In the genomic region with DNA sequence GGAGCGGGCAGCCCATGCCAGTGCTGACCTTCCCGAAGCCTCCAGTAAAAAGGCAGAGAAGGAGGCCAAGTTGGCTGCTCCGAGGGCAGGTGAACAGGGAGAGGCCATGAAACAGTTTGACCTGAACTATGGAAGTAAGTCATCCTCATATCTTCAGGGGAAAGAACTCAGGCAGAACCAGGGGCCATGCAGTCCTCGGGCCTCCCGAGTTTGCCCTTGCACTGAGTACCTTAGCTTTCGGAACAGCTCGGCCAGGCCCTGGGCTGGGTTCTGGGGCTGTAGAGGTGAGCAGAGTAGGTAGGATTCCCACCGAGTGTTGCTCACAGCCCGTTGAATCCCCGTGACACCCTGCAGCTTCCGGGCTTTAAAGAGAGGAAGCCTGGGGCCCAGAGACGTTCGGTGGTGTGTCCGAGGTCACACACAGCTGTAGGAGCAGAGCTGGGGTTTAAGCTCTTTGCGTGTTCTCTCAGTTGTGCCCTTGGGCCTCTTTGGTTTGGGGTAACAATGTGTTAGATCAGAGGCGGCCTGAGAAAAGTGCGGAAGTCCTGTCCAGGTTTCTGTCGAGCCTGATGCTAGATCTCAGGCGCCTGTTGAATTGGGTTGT, we compare ENCODE assay signal across 14 cellular contexts. TPM values are rescaled to one million over a fixed set of nuclear protein-coding genes. Genes with fewer than 3 reads are reported as not detected.
A peak's percentile ranks its signal among the peaks of the same experiment; 100 is the strongest.
DNase-seq lines count a peak whose midpoint lies in the region; ATAC-seq and TF ChIP-seq lines count a peak whose summit lies in the region.
"Had no signal": no experiment of that assay in that cellular context is flagged by ENCODE, and none has a peak within 500 bp of the region (broad histone marks: within the 10 kb centered on the region; RNA-seq: fewer than 3 reads in every experiment).

No MANE protein-coding gene starts in this region.

- peaks cover 59% of the 10 kb centered on the region for H3K36me3 Mint-ChIP-seq in endothelial cell (ENCODE audit: low read depth, unreplicated experiment)
- peaks cover 42 to 63% of the 10 kb centered on the region in 2 donors for H3K36me3 Mint-ChIP-seq in stimulated activated naive B cell treated with anti-CD40 and anti-IgM and Interleukin-4, amounts not matched to agents 10 μg/mL and 1 μg/mL and 100 μg/mL, for 72 hours

- no peaks in the 10 kb centered on the region for H3K4me1 ChIP-seq in cardiac muscle cell (ENCODE audit: low read depth)
- no peaks in the 10 kb centered on the region for H3K4me1 ChIP-seq in Panc1 (ENCODE audit: control insufficient read depth, insufficient read depth, low read length)
- H3K4me1 ChIP-seq: colonic mucosa had no signal

- H3K27ac ChIP-seq in cardiac muscle cell (peak overlapping the region; percentile 60), Panc1 (ENCODE audit: low read length) (no peak overlapping the region)
- H3K27ac ChIP-seq: colonic mucosa, tibial artery had no signal

- in situ Hi-C loops in Panc1 (cut with HindIII; ENCODE audit: low pct_unique_long_range_greater_than_20kb, low sequenced_read_pairs): no loop called here

- no peak for TF ChIP-seq CTCF in cardiac muscle cell (IDR thresholded peaks at IDR 0.05; ENCODE audit: low read depth, low read length)
- TF ChIP-seq CTCF in Panc1 (IDR thresholded peaks at IDR 0.05): no peak
- no peak for TF ChIP-seq CTCF in endothelial cell (IDR thresholded peaks at IDR 0.05; ENCODE audit: unreplicated experiment)

- H3K27me3 ChIP-seq in cardiac muscle cell: no peaks in the 10 kb centered on the region
- no peaks in the 10 kb centered on the region for H3K27me3 ChIP-seq in Panc1 (ENCODE audit: control insufficient read depth, insufficient read depth, low read length)
- H3K27me3 ChIP-seq: colonic mucosa, tibial artery had no signal

- CTCF ChIA-PET in Panc1 (lab: Charles Lee): no interaction called here

- H3K9me3 Mint-ChIP-seq in endothelial cell (ENCODE audit: unreplicated experiment): no peaks in the 10 kb centered on the region
- H3K9me3 Mint-ChIP-seq in stimulated activated naive B cell treated with anti-CD40 and anti-IgM and Interleukin-4, amounts not matched to agents 10 μg/mL and 1 μg/mL and 100 μg/mL, for 72 hours: no peaks in the 10 kb centered on the region
- H3K9me3 Mint-ChIP-seq: CD8-positive, alpha-beta T cell; stimulated activated naive CD8-positive, alpha-beta T cell treated with anti-CD3 and anti-CD28 coated beads, Interleukin-15, Interleukin-2, amounts not matched to agents 100 ng/mL and 50 ng/mL, for 24 hours had no signal

- DNase-seq in cardiac muscle cell (ENCODE audit: low read depth in 1 of 2, low spot score in 1 of 2) (no peak), left ventricle myocardium superior (no peak), Panc1 (ENCODE audit: low read depth, low spot score) (no peak), endothelial cell (ENCODE audit: low spot score) (no peak)
- no peak for DNase-seq in stimulated activated naive B cell treated with anti-CD40 and anti-IgM and Interleukin-4, amounts not matched to agents 10 μg/mL and 1 μg/mL and 100 μg/mL, for 72 hours
- DNase-seq: midbrain, NCI-H2171 had no signal

- intact Hi-C loops in left ventricle myocardium superior (cut with micrococcal nuclease): no loop called here
- intact Hi-C loops in Panc1 (cut with micrococcal nuclease; ENCODE audit: unreplicated experiment): no loop called here

- peaks cover 29% of the 10 kb centered on the region for H3K27me3 Mint-ChIP-seq in endothelial cell (ENCODE audit: unreplicated experiment)
- H3K27me3 Mint-ChIP-seq in stimulated activated naive B cell treated with anti-CD40 and anti-IgM and Interleukin-4, amounts not matched to agents 10 μg/mL and 1 μg/mL and 100 μg/mL, for 72 hours: no peaks in the 10 kb centered on the region
- H3K27me3 Mint-ChIP-seq: stimulated activated naive CD8-positive, alpha-beta T cell treated with anti-CD3 and anti-CD28 coated beads, Interleukin-15, Interleukin-2, amounts not matched to agents 100 ng/mL and 50 ng/mL, for 24 hours had no signal

- H3K9me3 ChIP-seq in cardiac muscle cell (ENCODE audit: low read depth) (no peaks in the 10 kb centered on the region), Panc1 (ENCODE audit: control insufficient read depth, insufficient read depth, low read depth, low read length) (no peaks in the 10 kb centered on the region)
- H3K9me3 ChIP-seq: colonic mucosa, tibial artery had no signal

- ATAC-seq in left ventricle myocardium superior: no peak
- ATAC-seq in Panc1: peak; percentile 22; the same call in 1 of the 2 replicates
- no peak for ATAC-seq in stimulated activated naive B cell treated with anti-CD40 and anti-IgM and Interleukin-4, amounts not matched to agents 10 μg/mL and 1 μg/mL and 100 μg/mL, for 72 hours (replicated peaks)
- ATAC-seq in HG03039 (IDR thresholded peaks at IDR 0.05; ENCODE audit: unreplicated experiment): no peak
- ATAC-seq in HG02870 (IDR thresholded peaks at IDR 0.05; ENCODE audit: unreplicated experiment): no peak
- no peak for ATAC-seq in GM21447 (IDR thresholded peaks at IDR 0.05; ENCODE audit: unreplicated experiment)

- peaks cover 92% of the 10 kb centered on the region for H3K36me3 ChIP-seq in cardiac muscle cell
- H3K36me3 ChIP-seq in Panc1 (ENCODE audit: control insufficient read depth, insufficient read depth, low read length): peaks cover 29% of the 10 kb centered on the region

- POLR2A ChIA-PET in Panc1 (lab: Charles Lee): no interaction called here

- H3K4me3 ChIP-seq in cardiac muscle cell: no peak overlapping the region
- no peak overlapping the region for H3K4me3 ChIP-seq in Panc1 (ENCODE audit: low read depth in 2 of 2, low read length in 2 of 2)
- H3K4me3 ChIP-seq: colonic mucosa, tibial artery had no signal

- no peaks in the 10 kb centered on the region for H3K4me1 Mint-ChIP-seq in endothelial cell (ENCODE audit: unreplicated experiment)
- H3K4me1 Mint-ChIP-seq in stimulated activated naive B cell treated with anti-CD40 and anti-IgM and Interleukin-4, amounts not matched to agents 10 μg/mL and 1 μg/mL and 100 μg/mL, for 72 hours: peaks cover 8 to 10% of the 10 kb centered on the region in 2 donors

- H3K27ac Mint-ChIP-seq in endothelial cell (ENCODE audit: unreplicated experiment): peak overlapping the region; percentile 70
- H3K27ac Mint-ChIP-seq in stimulated activated naive B cell treated with anti-CD40 and anti-IgM and Interleukin-4, amounts not matched to agents 10 μg/mL and 1 μg/mL and 100 μg/mL, for 72 hours: peak overlapping the region; percentile 76
- H3K27ac Mint-ChIP-seq: CD8-positive, alpha-beta T cell; stimulated activated naive CD8-positive, alpha-beta T cell treated with anti-CD3 and anti-CD28 coated beads, Interleukin-15, Interleukin-2, amounts not matched to agents 100 ng/mL and 50 ng/mL, for 24 hours had no signal

- no peak overlapping the region for H3K4me3 Mint-ChIP-seq in endothelial cell (ENCODE audit: unreplicated experiment)
- H3K4me3 Mint-ChIP-seq in stimulated activated naive B cell treated with anti-CD40 and anti-IgM and Interleukin-4, amounts not matched to agents 10 μg/mL and 1 μg/mL and 100 μg/mL, for 72 hours: no peak overlapping the region
- H3K4me3 Mint-ChIP-seq: CD8-positive, alpha-beta T cell; stimulated activated naive CD8-positive, alpha-beta T cell treated with anti-CD3 and anti-CD28 coated beads, Interleukin-15, Interleukin-2, amounts not matched to agents 100 ng/mL and 50 ng/mL, for 24 hours had no signal

- no TSS peak for BruUV-seq in Panc1 (replicated peaks; lab: Mats Ljungman, UMichigan)

RNA-seq across cellular contexts. Expression of a gene that starts 24.8 kb away (rescaled TPM):
- total RNA-seq in cardiac muscle cell (41.9 and 55.0 TPM in 2 replicates), left ventricle myocardium superior (19.9 TPM), Panc1 (2021; ENCODE audit: unreplicated experiment) (58.0 TPM), endothelial cell (ENCODE audit: unreplicated experiment) (57.6 TPM)
- polyA plus RNA-seq in cardiac muscle cell: 37.4 and 60.6 TPM in 2 replicates
- polyA plus RNA-seq in Panc1 (2012; ENCODE audit: insufficient read length): 60.7 TPM

RNA-seq across cellular contexts. Expression of a gene that starts 53.1 kb away (rescaled TPM):
- total RNA-seq in cardiac muscle cell (39.5 and 57.1 TPM in 2 replicates), left ventricle myocardium superior (28.6 TPM), Panc1 (2021; ENCODE audit: unreplicated experiment) (30.2 TPM), endothelial cell (ENCODE audit: unreplicated experiment) (23.0 TPM)
- polyA plus RNA-seq in cardiac muscle cell: 45.4 and 48.8 TPM in 2 replicates
- polyA plus RNA-seq in Panc1 (2012; ENCODE audit: insufficient read length): 40.4 TPM
